ENCODE assay signal across 20 cellular contexts in genomic region chrX:88170528-88170927, GRCh38.
"Had no signal": no experiment of that assay in that cellular context is flagged by ENCODE, and none has a peak within 500 bp of the region (broad histone marks: within the 10 kb centered on the region; RNA-seq: fewer than 3 reads in every experiment).

No MANE protein-coding gene starts in this region.

- H3K36me3 Mint-ChIP-seq: activated CD4-positive, alpha-beta memory T cell treated with anti-CD3 and anti-CD28 coated beads for 36 hours; activated naive CD8-positive, alpha-beta T cell; T-cell had no signal

- H2AFZ ChIP-seq: PC-9 had no signal

- H3K27ac Mint-ChIP-seq: activated CD4-positive, alpha-beta memory T cell treated with anti-CD3 and anti-CD28 coated beads for 36 hours; activated CD4-positive, alpha-beta T cell treated with anti-CD3 and anti-CD28 coated beads, Interleukin-2, amount 10 ng/mL, durations not matched to agents 7 days and 5 days; activated naive CD8-positive, alpha-beta T cell; T-cell had no signal

- ATAC-seq: activated T-cell treated with anti-CD3 and anti-CD28 coated beads, Interleukin-2, amount 50 U/mL, for 4 hours; Right ventricle myocardium inferior; T-cell had no signal

- H3K4me3 Mint-ChIP-seq: activated CD4-positive, alpha-beta memory T cell treated with anti-CD3 and anti-CD28 coated beads for 36 hours; activated CD4-positive, alpha-beta T cell treated with anti-CD3 and anti-CD28 coated beads, Interleukin-2, amount 10 ng/mL, durations not matched to agents 7 days and 5 days; activated naive CD8-positive, alpha-beta T cell; activated T-cell treated with anti-CD3 and anti-CD28 coated beads, Interleukin-2, amount 50 U/mL, for 4 hours; T-cell had no signal

- H3K27me3 Mint-ChIP-seq: activated CD4-positive, alpha-beta memory T cell treated with anti-CD3 and anti-CD28 coated beads for 36 hours; activated CD4-positive, alpha-beta T cell treated with anti-CD3 and anti-CD28 coated beads, Interleukin-2, amount 10 ng/mL, durations not matched to agents 7 days and 5 days; activated naive CD8-positive, alpha-beta T cell had no signal

- H3K9ac ChIP-seq: KMS-11 had no signal

- H3K27ac ChIP-seq: KMS-11, PC-9, SK-N-MC, VCaP had no signal

- H3K4me3 ChIP-seq: MG63, PC-9, SK-N-MC had no signal

- H3K4me2 ChIP-seq: KMS-11, PC-9 had no signal

- H3K36me3 ChIP-seq: MG63 had no signal

- H3K9me3 ChIP-seq: MG63 had no signal

- H3K4me1 Mint-ChIP-seq: activated CD4-positive, alpha-beta T cell treated with anti-CD3 and anti-CD28 coated beads, Interleukin-2, amount 10 ng/mL, durations not matched to agents 7 days and 5 days; T-cell had no signal

- DNase-seq: activated CD4-positive, alpha-beta memory T cell treated with anti-CD3 and anti-CD28 coated beads for 36 hours; activated CD4-positive, alpha-beta T cell treated with anti-CD3 and anti-CD28 coated beads, Interleukin-2, amount 10 ng/mL, durations not matched to agents 7 days and 5 days; activated CD4-positive, CD25-positive, alpha-beta regulatory T cell; activated CD8-positive, alpha-beta memory T cell treated with anti-CD3 and anti-CD28 coated beads for 24 hours; activated effector memory CD4-positive, alpha-beta T cell treated with anti-CD3 and anti-CD28 coated beads, Interleukin-2, amount 50 U/mL, for 16 hours; activated naive CD4-positive, alpha-beta T cell treated with Interleukin-2 at 50 U/mL for 16 hours; activated T-cell treated with anti-CD3 and anti-CD28 coated beads, Interleukin-2, amount 50 U/mL, for 4 hours; MG63; NCI-H1105 treated with DMSO at 0.1 percent for 48 hours; NCI-H1436 treated with DMSO at 0.1 percent for 48 hours; NCI-H187; NCI-H2081; NCI-H510A treated with DMSO at 0.1 percent for 48 hours; PC-9; T-cell had no signal

- H3K27me3 ChIP-seq: MG63 had no signal
